Comparison of ENCODE assay signal across 8 cellular contexts in the genomic region with DNA sequence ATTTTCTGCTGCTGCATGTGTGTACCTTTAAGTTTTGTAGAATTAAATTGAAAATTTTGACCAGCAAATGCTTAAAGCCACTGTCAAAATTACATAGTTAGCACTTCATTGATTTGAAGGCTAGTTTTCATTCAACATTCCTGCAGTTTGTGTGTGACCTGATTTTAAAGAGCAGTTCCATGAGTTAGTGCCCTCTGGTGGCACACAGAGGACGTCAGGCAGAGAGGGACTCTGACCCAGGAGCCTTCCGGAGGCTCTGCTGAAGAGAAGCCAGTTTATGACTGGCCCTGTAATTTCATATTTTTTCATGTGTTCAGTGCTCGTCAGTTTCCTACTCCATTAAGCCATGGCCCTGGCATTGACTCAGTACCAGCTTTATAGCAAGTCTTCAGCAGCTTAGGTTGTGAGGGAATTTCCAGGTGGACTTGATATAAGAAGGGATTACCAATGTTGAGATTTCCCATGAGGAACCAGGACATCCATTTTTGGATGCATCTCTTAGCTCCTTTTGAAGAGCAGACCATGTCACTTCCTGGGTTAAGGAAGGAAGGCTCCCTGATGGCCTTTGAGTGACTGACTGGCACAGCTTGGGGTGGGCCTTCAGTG.
DNase-seq lines count a peak whose midpoint lies in the region; ATAC-seq and TF ChIP-seq lines count a peak whose summit lies in the region.

No MANE protein-coding gene starts in this region.

- intact Hi-C loops in aorta (cut with DNase I), result loop anchor here (2.0 to 5.0 kb wide), 4 partner anchors 95 to 182 kb away; no protein-coding TSS in a partner anchor

- no peaks in the 10 kb centered on the region for H3K27me3 Mint-ChIP-seq in neural crest cell (ENCODE audit: low read depth)

- WGBS in aorta, 2 donors, result 0 to 1% methylated on average over 3 of the region's 3 CpGs

- H3K27me3 ChIP-seq in aorta (ENCODE audit: control insufficient read depth in 1 of 2, insufficient read depth in 2 of 2, low read length in 1 of 2), result no peaks in the 10 kb centered on the region

- no peaks in the 10 kb centered on the region for H3K9me3 ChIP-seq in aorta (ENCODE audit: control insufficient read depth, low read length)

- no peaks in the 10 kb centered on the region for H3K36me3 ChIP-seq in aorta (ENCODE audit: control insufficient read depth in 1 of 2, insufficient read depth in 2 of 2, low read length in 1 of 2)

- peak; percentile 71 for ATAC-seq in aorta (ENCODE audit: low FRiP score)

- H3K9me3 Mint-ChIP-seq in neural crest cell, result no peaks in the 10 kb centered on the region

- TF ChIP-seq CTCF in AG04449 (IDR thresholded peaks at IDR 0.05; ENCODE audit: insufficient read depth, low read length, missing control alignments) (peak; percentile 77), GM12874 (IDR thresholded peaks at IDR 0.05; ENCODE audit: insufficient read depth, low read depth, low read length) (peak; percentile 75), neural crest cell (conservative IDR thresholded peaks at IDR 0.05) (peak; percentile 81)

- H3K36me3 Mint-ChIP-seq in neural crest cell (ENCODE audit: low read depth), result no peaks in the 10 kb centered on the region

- peaks cover 12% of the 10 kb centered on the region for H3K4me1 Mint-ChIP-seq in neural crest cell

- no peak overlapping the region for H3K27ac ChIP-seq in aorta (ENCODE audit: low read depth in 1 of 2, low read length in 2 of 2)

- H3K4me3 ChIP-seq in AG04449 (ENCODE audit: low read depth, low read length), result no peak overlapping the region
- H3K4me3 ChIP-seq in aorta (ENCODE audit: low read length in 2 of 2), result no peak overlapping the region

- POLR2A ChIA-PET in AG04449 (lab: Yijun Ruan, JAX), result no interaction called here

- no peak overlapping the region for H3K4me3 Mint-ChIP-seq in neural crest cell

- no peak for DNase-seq in AG04449 (ENCODE audit: low read depth, low spot score)
- DNase-seq in NCI-H2227 (lab: John Stamatoyannopoulos, UW; ENCODE audit: unreplicated experiment), result peak; percentile 64
- DNase-seq in activated CD4-positive, alpha-beta T cell treated with anti-CD3 and anti-CD28 coated beads, Interleukin-2, amount 50 U/mL, for 1 hour, result peak; percentile 34
- peak; percentile 79 for DNase-seq in fibroblast of peridontal ligament (ENCODE audit: extremely low read depth)
- DNase-seq in neural crest cell (ENCODE audit: low read depth, low spot score), result peak; percentile 47
- DNase-seq in aorta, result peak; percentile 73 to 79
- no peak for DNase-seq in OCI-M2 (lab: John Stamatoyannopoulos, UW; ENCODE audit: unreplicated experiment)

- CTCF ChIA-PET in AG04449 (lab: Yijun Ruan, JAX), result interaction anchor here (0.7 to 5.5 kb wide), 44 partner anchors 8 to 862 kb away, joined by 3 to 92 read pairs (median 5); a partner anchor contains a TSS

- H3K4me1 ChIP-seq in aorta (ENCODE audit: control insufficient read depth in 1 of 2, insufficient read depth in 2 of 2, low read length in 2 of 2), result no peaks in the 10 kb centered on the region

- H3K27ac Mint-ChIP-seq in neural crest cell (ENCODE audit: unreplicated experiment), result no peak overlapping the region

Comparison
In these comparisons a context has a peak if more than half of its experiments do, and no peak if none do; other contexts are left out.
1. DNase-seq: peak in NCI-H2227 (single experiment), activated CD4-positive, alpha-beta T cell treated with anti-CD3 and anti-CD28 coated beads, Interleukin-2, amount 50 U/mL, for 1 hour (single experiment), fibroblast of peridontal ligament (single experiment), neural crest cell (single experiment) and aorta (2 of 2); none in AG04449 (single experiment) and OCI-M2 (single experiment).
2. Peak in every context shown above with its lines, with median percentiles within 50 percentile points of each other: CTCF ChIP-seq.